In genomic region chr6:35036059-35036827, GRCh38 we compare ENCODE assay signal across 18 cellular contexts.
DNase-seq lines count a peak whose midpoint lies in the region; FAIRE-seq and TF ChIP-seq lines count a peak whose summit lies in the region.
"Had no signal": no experiment of that assay in that cellular context is flagged by ENCODE, and none has a peak within 500 bp of the region (broad histone marks: within the 10 kb centered on the region; RNA-seq: fewer than 3 reads in every experiment).

No MANE protein-coding gene starts in this region.

- H2AFZ ChIP-seq in H1 (ENCODE audit: low read length) (no peak overlapping the region), neural progenitor cell (replicated peaks) (no peak overlapping the region)

- FAIRE-seq in H1 (lab: Jason Lieb, UNC): peak; percentile 13
- no peak for FAIRE-seq in H54 (lab: Jason Lieb, UNC)

- H3K18ac ChIP-seq in H1 (ENCODE audit: extremely low read depth, low read length): peak overlapping the region; percentile 75

- H3K9me3 Mint-ChIP-seq in neural progenitor cell: no peaks in the 10 kb centered on the region
- H3K9me3 Mint-ChIP-seq: activated CD4-positive, alpha-beta memory T cell treated with anti-CD3 and anti-CD28 coated beads for 36 hours; activated T-helper 17 cell treated with anti-CD3 and anti-CD28 coated beads, Interleukin-2, amount 50 U/mL, for 72 hours; IgD-negative memory B cell; natural killer cell treated with Interleukin-12 subunit alpha and Interleukin-12 subunit beta and Interleukin-15 and Interleukin-18, amount 100 ng/mL, for 72 hours had no signal

- no peak overlapping the region for H2BK15ac ChIP-seq in H1 (ENCODE audit: low read length)

- TF ChIP-seq POLR2A in H1 (IDR thresholded peaks at IDR 0.05; ENCODE audit: control extremely low read depth in 1 of 2, low read depth in 2 of 2, low read length in 2 of 2): no peak
- no peak for TF ChIP-seq POLR2A in H54 (IDR thresholded peaks at IDR 0.05; ENCODE audit: low read depth, low read length)

- H3K4me3 ChIP-seq in BLaER1 (no peak overlapping the region), H1 (ENCODE audit: extremely low read depth in 1 of 4, insufficient read depth in 2 of 4, low read depth in 3 of 4, low read length in 4 of 4) (peak overlapping the region in 1 of 4 experiments; percentile 31; a peak in 1 of 8 replicates), neural progenitor cell (no peak overlapping the region)
- H3K4me3 ChIP-seq: adrenal gland, tibial nerve had no signal

- H4K91ac ChIP-seq in H1 (replicated peaks; ENCODE audit: insufficient read length, low read length): peak overlapping the region; percentile 92

- 62% methylated on average over 7 of the region's 7 CpGs; no CpG with 5 or more reads in 1 of the 2 experiments for WGBS in H1 (ENCODE audit: extremely low coverage in 1 of 2, insufficient coverage in 1 of 2, insufficient read length in 1 of 2, insufficient replicate concordance in 2 of 2, low coverage in 1 of 2, low lambda C conversion rate in 2 of 2, missing lambda C conversion rate in 1 of 2), 2 experiments

- DNase-seq in DMS79 treated with DMSO at 0.1 percent for 48 hours (lab: John Stamatoyannopoulos, UW) (peak; percentile 44), H1 (ENCODE audit: low read depth in 1 of 2, low spot score in 2 of 2) (no peak), neural progenitor cell (ENCODE audit: low spot score) (no peak), H54 (ENCODE audit: insufficient read length, low spot score) (no peak), NCI-H2227 treated with DMSO at 0.1 percent for 48 hours (lab: John Stamatoyannopoulos, UW) (no peak), OCI-M1 (lab: John Stamatoyannopoulos, UW) (no peak)
- DNase-seq in effector CD8-positive, alpha-beta T cell (lab: John Stamatoyannopoulos, UW): no peak
- DNase-seq: activated CD4-positive, alpha-beta memory T cell treated with anti-CD3 and anti-CD28 coated beads for 36 hours; erythroblast; NCI-H524; retina; stimulated activated CD4-positive, alpha-beta T cell treated with anti-CD3 and anti-CD28 coated beads, Interleukin-2, amount 100 ng/mL, for 24 hours had no signal

- H4K20me1 ChIP-seq in BLaER1 (no peaks in the 10 kb centered on the region), H1 (replicated peaks in 1 of 2; ENCODE audit: control insufficient read depth in 1 of 2, insufficient read depth in 2 of 2, low read length in 2 of 2) (no peaks in the 10 kb centered on the region), neural progenitor cell (ENCODE audit: low read depth) (peaks cover 15% of the 10 kb centered on the region)

- CTCF ChIA-PET in H1 (lab: Charles Lee; ENCODE audit: partially characterized antibody): interaction anchor here (1.3 to 2.2 kb wide), 3 partner anchors 10 to 33 kb away, joined by 3 to 6 read pairs (median 4); no protein-coding TSS in a partner anchor

- H2AK5ac ChIP-seq in H1 (ENCODE audit: low read depth, low read length): peak overlapping the region; percentile 41; the same call in 1 of the 2 replicates

- no peaks in the 10 kb centered on the region for H3K79me1 ChIP-seq in H1 (ENCODE audit: low read depth, low read length)

- TF ChIP-seq CTCF in H1 (IDR thresholded peaks at IDR 0.05; ENCODE audit: control extremely low read depth in 1 of 3, insufficient read depth in 1 of 3, low read depth in 1 of 3, low read length in 3 of 3): no peak
- TF ChIP-seq CTCF in neural progenitor cell (IDR thresholded peaks at IDR 0.05): no peak

- POLR2A ChIA-PET in H1 (lab: Charles Lee; ENCODE audit: partially characterized antibody): interaction anchor here (3.2 to 3.9 kb wide), 2 partner anchors 10 to 12 kb away, joined by 13 to 18 read pairs; no protein-coding TSS in a partner anchor

- H3K79me2 ChIP-seq in H1 (ENCODE audit: control insufficient read depth in 1 of 2, insufficient read depth in 2 of 2, low read length in 2 of 2): no peaks in the 10 kb centered on the region; a peak in 1 of 4 replicates
- no peaks in the 10 kb centered on the region for H3K79me2 ChIP-seq in neural progenitor cell (ENCODE audit: low read depth)

- H2BK12ac ChIP-seq in H1 (ENCODE audit: low read depth, low read length): peak overlapping the region; percentile 75; the same call in 1 of the 2 replicates

- peaks cover 42% of the 10 kb centered on the region for H3K4me1 ChIP-seq in BLaER1
- peaks cover 19 to 36% (median 31%) of the 10 kb centered on the region in 4 experiments for H3K4me1 ChIP-seq in H1 (replicated peaks in 1 of 4; ENCODE audit: control insufficient read depth in 3 of 4, insufficient read depth in 4 of 4, low read length in 3 of 4)
- H3K4me1 ChIP-seq in neural progenitor cell: peaks cover 33% of the 10 kb centered on the region

- peaks cover 9% of the 10 kb centered on the region for H3K36me3 Mint-ChIP-seq in neural progenitor cell
- H3K36me3 Mint-ChIP-seq: natural killer cell treated with Interleukin-12 subunit alpha and Interleukin-12 subunit beta and Interleukin-15 and Interleukin-18, amount 100 ng/mL, for 72 hours had no signal

- H2BK20ac ChIP-seq in H1 (ENCODE audit: low read length): peak overlapping the region; percentile 92; the same call in 1 of the 2 replicates

- H3K9me3 ChIP-seq in BLaER1 (no peaks in the 10 kb centered on the region), H1 (ENCODE audit: insufficient read depth in 2 of 2, low read depth in 1 of 2, low read length in 1 of 2) (no peaks in the 10 kb centered on the region), neural progenitor cell (ENCODE audit: low read depth) (no peaks in the 10 kb centered on the region)
- H3K9me3 ChIP-seq: adrenal gland, tibial nerve had no signal

- no peak overlapping the region for H3K56ac ChIP-seq in H1 (replicated peaks; ENCODE audit: insufficient read length, low read depth, low read length)

- TF ChIP-seq EP300 in H1 (IDR thresholded peaks at IDR 0.05; ENCODE audit: borderline replicate concordance in 1 of 2, low read depth in 2 of 2, low read length in 2 of 2): no peak

- H3K23me2 ChIP-seq in H1 (ENCODE audit: low read depth, low read length): no peaks in the 10 kb centered on the region

- no peak overlapping the region for H3K14ac ChIP-seq in H1 (ENCODE audit: insufficient read length)

- H3K36me3 ChIP-seq in BLaER1: peaks cover 16% of the 10 kb centered on the region
- no peaks in the 10 kb centered on the region for H3K36me3 ChIP-seq in H1 (ENCODE audit: control insufficient read depth in 2 of 4, insufficient read depth in 4 of 4, low read length in 3 of 4)
- H3K36me3 ChIP-seq in neural progenitor cell: no peaks in the 10 kb centered on the region
- H3K36me3 ChIP-seq: tibial nerve had no signal

- peaks cover 2% of the 10 kb centered on the region for H3K27me3 Mint-ChIP-seq in neural progenitor cell (ENCODE audit: insufficient read depth, low read depth)
- H3K27me3 Mint-ChIP-seq: activated CD4-positive, alpha-beta memory T cell treated with anti-CD3 and anti-CD28 coated beads for 36 hours; activated T-helper 17 cell treated with anti-CD3 and anti-CD28 coated beads, Interleukin-2, amount 50 U/mL, for 72 hours; IgD-negative memory B cell; natural killer cell treated with Interleukin-12 subunit alpha and Interleukin-12 subunit beta and Interleukin-15 and Interleukin-18, amount 100 ng/mL, for 72 hours had no signal

- TF ChIP-seq RAD21 in H1 (IDR thresholded peaks at IDR 0.05 in 1 of 2, conservative IDR thresholded peaks at IDR 0.05 in 1 of 2; ENCODE audit: low read depth in 2 of 2, low read length in 2 of 2): no peak

- H3K27ac ChIP-seq in BLaER1 (no peak overlapping the region), H1 (ENCODE audit: low read depth, low read length) (no peak overlapping the region), neural progenitor cell (no peak overlapping the region)

- peak overlapping the region; percentile 82 for H2BK120ac ChIP-seq in H1 (replicated peaks; ENCODE audit: low read depth, low read length)

- H3K4me1 Mint-ChIP-seq in neural progenitor cell: peaks cover 24% of the 10 kb centered on the region
- H3K4me1 Mint-ChIP-seq: activated T-helper 17 cell treated with anti-CD3 and anti-CD28 coated beads, Interleukin-2, amount 50 U/mL, for 72 hours had no signal

- no peak overlapping the region for H3K23ac ChIP-seq in H1 (ENCODE audit: insufficient read length)

- H2BK5ac ChIP-seq in H1 (ENCODE audit: low read depth, low read length): peak overlapping the region; percentile 60; the same call in 1 of the 2 replicates

- H3K27me3 ChIP-seq in BLaER1 (no peaks in the 10 kb centered on the region), H1 (replicated peaks in 1 of 4; ENCODE audit: control insufficient read depth in 3 of 4, extremely low read depth in 1 of 4, insufficient read depth in 3 of 4, low read length in 3 of 4) (no peaks in the 10 kb centered on the region; a peak in 2 of 7 replicates), neural progenitor cell (no peaks in the 10 kb centered on the region)
- H3K27me3 ChIP-seq: adrenal gland, tibial nerve had no signal

- H3K4me3 Mint-ChIP-seq in neural progenitor cell: no peak overlapping the region
- H3K4me3 Mint-ChIP-seq: activated CD4-positive, alpha-beta memory T cell treated with anti-CD3 and anti-CD28 coated beads for 36 hours; activated T-helper 17 cell treated with anti-CD3 and anti-CD28 coated beads, Interleukin-2, amount 50 U/mL, for 72 hours; IgD-negative memory B cell; natural killer cell treated with Interleukin-12 subunit alpha and Interleukin-12 subunit beta and Interleukin-15 and Interleukin-18, amount 100 ng/mL, for 72 hours had no signal

- peak overlapping the region; percentile 89 for H4K5ac ChIP-seq in H1 (ENCODE audit: insufficient read length, low read depth, low read length)

- H3K27ac Mint-ChIP-seq in neural progenitor cell: no peak overlapping the region
- H3K27ac Mint-ChIP-seq: activated CD4-positive, alpha-beta memory T cell treated with anti-CD3 and anti-CD28 coated beads for 36 hours; activated T-helper 17 cell treated with anti-CD3 and anti-CD28 coated beads, Interleukin-2, amount 50 U/mL, for 72 hours; IgD-negative memory B cell; natural killer cell treated with Interleukin-12 subunit alpha and Interleukin-12 subunit beta and Interleukin-15 and Interleukin-18, amount 100 ng/mL, for 72 hours had no signal

- H3F3A ChIP-seq in neural progenitor cell (ENCODE audit: low read depth): peaks cover 20% of the 10 kb centered on the region

- H3K4me2 ChIP-seq in BLaER1 (peak overlapping the region; percentile 55), H1 (ENCODE audit: insufficient read depth in 1 of 2, low read depth in 2 of 2, low read length in 2 of 2) (peak overlapping the region; percentile 34 to 60), neural progenitor cell (peak overlapping the region; percentile 56)

- H4K8ac ChIP-seq in H1 (ENCODE audit: extremely low read depth, insufficient read depth, low read length): no peak overlapping the region

- no peak overlapping the region for H3K9ac ChIP-seq in BLaER1
- no peak overlapping the region for H3K9ac ChIP-seq in H1 (replicated peaks in 1 of 4; ENCODE audit: extremely low read depth in 1 of 4, low read depth in 3 of 4, low read length in 3 of 4)
- no peak overlapping the region for H3K9ac ChIP-seq in neural progenitor cell

- H3K4ac ChIP-seq in H1 (replicated peaks; ENCODE audit: insufficient read length, low read depth, low read length): peak overlapping the region; percentile 3

TF ChIP-seq in H1, 55 proteins besides CTCF, POLR2A, EP300 and RAD21 (continues in another document):
- TF ChIP-seq POU5F1 (IDR thresholded peaks at IDR 0.05; ENCODE audit: low read depth, low read length): no peak
- TF ChIP-seq SRF (IDR thresholded peaks at IDR 0.05; ENCODE audit: low read depth, low read length): no peak
- no peak for TF ChIP-seq ZNF274 (IDR thresholded peaks at IDR 0.05; ENCODE audit: borderline replicate concordance, extremely low read depth, low read length)
